Comparison of ENCODE assay signal across 20 cellular contexts in genomic region chr7:69568266-69568665, GRCh38.
"Had no signal": no experiment of that assay in that cellular context is flagged by ENCODE, and none has a peak within 500 bp of the region (broad histone marks: within the 10 kb centered on the region; RNA-seq: fewer than 3 reads in every experiment).

No MANE protein-coding gene starts in this region.

- H3K27ac ChIP-seq: coronary artery, dorsolateral prefrontal cortex, esophagus squamous epithelium, hepatocyte, parathyroid adenoma, prostate gland, right lobe of liver, thoracic aorta, transverse colon had no signal

- H3K36me3 ChIP-seq: esophagus squamous epithelium, prostate gland, right lobe of liver, thoracic aorta, transverse colon had no signal

- H3K4me1 ChIP-seq: parathyroid adenoma, prostate gland had no signal

- H3K4me3 ChIP-seq: coronary artery, dorsolateral prefrontal cortex, esophagus squamous epithelium, hepatocyte, prostate gland, right lobe of liver, thoracic aorta, transverse colon had no signal

- H3K4me2 ChIP-seq: hepatocyte had no signal

- H3K27me3 ChIP-seq: esophagus squamous epithelium, right lobe of liver, transverse colon had no signal

- ATAC-seq: right lobe of liver; stimulated activated naive B cell treated with anti-CD40 and anti-IgM and Interleukin-4, amounts not matched to agents 10 μg/mL and 1 μg/mL and 100 μg/mL, for 72 hours; stimulated activated naive CD8-positive, alpha-beta T cell treated with anti-CD3 and anti-CD28 coated beads, Interleukin-15, amount 100 ng/mL, for 72 hours had no signal

- H3K9me3 ChIP-seq: esophagus squamous epithelium, prostate gland, right lobe of liver, thoracic aorta, transverse colon had no signal

- DNase-seq: dorsolateral prefrontal cortex; effector CD8-positive, alpha-beta T cell; esophagus squamous epithelium; foreskin fibroblast; kidney glomerular epithelial cell; mesendoderm; naive B cell; retina; right lobe of liver; stimulated activated CD4-positive, alpha-beta T cell treated with anti-CD3 and anti-CD28 coated beads, Interleukin-15, amount 100 ng/mL, for 24 hours; stimulated activated CD4-positive, alpha-beta T cell treated with anti-CD3 and anti-CD28 coated beads, Interleukin-1b, Interleukin-23, amount 100 ng/mL, for 48 hours; stimulated activated CD4-positive, alpha-beta T cell treated with anti-CD3 and anti-CD28 coated beads, Interleukin-4, amount 100 ng/mL, for 24 hours; stimulated activated naive B cell treated with anti-CD40 and anti-IgM and Interleukin-4, amounts not matched to agents 10 μg/mL and 1 μg/mL and 100 μg/mL, for 72 hours; stimulated activated naive CD8-positive, alpha-beta T cell treated with anti-CD3 and anti-CD28 coated beads, Interleukin-15, amount 100 ng/mL, for 72 hours; transverse colon had no signal
